In genomic region chr2:108423502-108424251, GRCh38 we compare ENCODE assay signal across 19 cellular contexts. TPM values are rescaled to one million over a fixed set of nuclear protein-coding genes. Genes with fewer than 3 reads are reported as not detected.
DNase-seq lines count a peak whose midpoint lies in the region; TF ChIP-seq lines count a peak whose summit lies in the region.
"Had no signal": no experiment of that assay in that cellular context is flagged by ENCODE, and none has a peak within 500 bp of the region (broad histone marks: within the 10 kb centered on the region; RNA-seq: fewer than 3 reads in every experiment).

No MANE protein-coding gene starts in this region.

- DNase-seq in Caco-2 (peak; percentile 70 to 84), Peyer's patch (peak in 2 of 3 donors; percentile 54 to 70), kidney tubule cell (ENCODE audit: low spot score) (peak; percentile 19), nephron progenitor cell (no peak), AG08396 (ENCODE audit: low spot score) (no peak), tibial artery (no peak), NCI-H2107 treated with DMSO at 0.1 percent for 48 hours (lab: John Stamatoyannopoulos, UW; ENCODE audit: unreplicated experiment) (no peak), EL (no peak)
- DNase-seq: BE2C; CD4-positive, CD25-positive, alpha-beta regulatory T cell; NCI-H1417; NCI-H187; NCI-H2107; NCI-H226; NCI-H526; PC-9; SJCRH30 had no signal

- H3K4me1 Mint-ChIP-seq in Caco-2 (ENCODE audit: low read depth, unreplicated experiment) (peaks cover 27% of the 10 kb centered on the region), nephron progenitor cell (no peaks in the 10 kb centered on the region)
- H3K4me1 Mint-ChIP-seq: CD4-positive, CD25-positive, alpha-beta regulatory T cell had no signal

- CTCF ChIA-PET in Caco-2 (lab: Charles Lee): interaction anchor here (0.6 kb wide), 1 partner anchor 1178 kb away, joined by 4 read pairs; no protein-coding TSS in a partner anchor

- intact Hi-C loops in Caco-2 (cut with micrococcal nuclease; ENCODE audit: unreplicated experiment) (loop anchor here (1.0 kb wide), 1 partner anchor 26 kb away; the partner anchor contains the start of gene GCC2), tibial artery (cut with DNase I; ENCODE audit: low total_unique reads) (no loop called here)

- POLR2A ChIA-PET in Caco-2 (lab: Charles Lee): no interaction called here

- BruUV-seq in Caco-2 (replicated peaks; lab: Mats Ljungman, UMichigan): TSS peak; percentile 61

- H3K9me3 Mint-ChIP-seq in Caco-2 (ENCODE audit: unreplicated experiment): peaks cover 19% of the 10 kb centered on the region
- H3K9me3 Mint-ChIP-seq in nephron progenitor cell: peaks cover 4% of the 10 kb centered on the region

- H3K4me3 Mint-ChIP-seq in Caco-2 (ENCODE audit: unreplicated experiment): peak overlapping the region; percentile 1
- H3K4me3 Mint-ChIP-seq in nephron progenitor cell: no peak overlapping the region
- H3K4me3 Mint-ChIP-seq: CD4-positive, CD25-positive, alpha-beta regulatory T cell had no signal

- TF ChIP-seq CTCF in Caco-2 (IDR thresholded peaks at IDR 0.05; ENCODE audit: insufficient read depth in 1 of 2, low read depth in 1 of 2, low read length in 1 of 2, severe bottlenecking in 1 of 2, unreplicated experiment in 1 of 2) (no peak), Peyer's patch (IDR thresholded peaks at IDR 0.05) (no peak), nephron progenitor cell (IDR thresholded peaks at IDR 0.05) (no peak), tibial artery (IDR thresholded peaks at IDR 0.05) (no peak)

- H3K36me3 Mint-ChIP-seq in Caco-2 (ENCODE audit: insufficient read depth, unreplicated experiment): peaks cover 7% of the 10 kb centered on the region
- H3K36me3 Mint-ChIP-seq in nephron progenitor cell (ENCODE audit: low read depth): no peaks in the 10 kb centered on the region
- H3K36me3 Mint-ChIP-seq: CD4-positive, CD25-positive, alpha-beta regulatory T cell had no signal

- H3K9me3 ChIP-seq in Caco-2: 0 out of 2 replicates have a peak, but pooled peaks cover 2% of the 10 kb centered on the region
- no peaks in the 10 kb centered on the region for H3K9me3 ChIP-seq in Peyer's patch
- H3K9me3 ChIP-seq in tibial artery: no peaks in the 10 kb centered on the region
- H3K9me3 ChIP-seq: BE2C had no signal

- H3K27ac Mint-ChIP-seq in Caco-2 (ENCODE audit: unreplicated experiment) (peak overlapping the region; percentile 17), nephron progenitor cell (peak overlapping the region; percentile 3)
- H3K27ac Mint-ChIP-seq: CD4-positive, CD25-positive, alpha-beta regulatory T cell had no signal

- H3K27ac ChIP-seq in Peyer's patch: no peak overlapping the region
- H3K27ac ChIP-seq in tibial artery: no peak overlapping the region
- H3K27ac ChIP-seq: 22Rv1, HL-60, PC-9, SJCRH30 had no signal

- H3K4me3 ChIP-seq in Caco-2 (ENCODE audit: low read depth, low read length) (no peak overlapping the region), Peyer's patch (no peak overlapping the region), tibial artery (no peak overlapping the region)
- H3K4me3 ChIP-seq: PC-9, SJCRH30 had no signal

- no peaks in the 10 kb centered on the region for H3K27me3 ChIP-seq in Caco-2 (replicated peaks; ENCODE audit: control insufficient read depth, insufficient read depth, low read length)
- no peaks in the 10 kb centered on the region for H3K27me3 ChIP-seq in Peyer's patch
- no peaks in the 10 kb centered on the region for H3K27me3 ChIP-seq in tibial artery
- H3K27me3 ChIP-seq: BE2C, SJCRH30 had no signal

- H3K4me1 ChIP-seq in Caco-2: peaks cover 22% of the 10 kb centered on the region
- no peaks in the 10 kb centered on the region for H3K4me1 ChIP-seq in Peyer's patch
- no peaks in the 10 kb centered on the region for H3K4me1 ChIP-seq in tibial artery
- H3K4me1 ChIP-seq: BE2C, SJCRH30 had no signal

- no peak for TF ChIP-seq POLR2A in Peyer's patch (IDR thresholded peaks at IDR 0.05)

- no peaks in the 10 kb centered on the region for H3K36me3 ChIP-seq in Caco-2 (ENCODE audit: control insufficient read depth, insufficient read depth, low read length)
- no peaks in the 10 kb centered on the region for H3K36me3 ChIP-seq in Peyer's patch
- no peaks in the 10 kb centered on the region for H3K36me3 ChIP-seq in tibial artery
- H3K36me3 ChIP-seq: BE2C, SJCRH30 had no signal

- no peaks in the 10 kb centered on the region for H3K27me3 Mint-ChIP-seq in Caco-2 (ENCODE audit: insufficient read depth, unreplicated experiment)
- peaks cover 7% of the 10 kb centered on the region for H3K27me3 Mint-ChIP-seq in nephron progenitor cell (ENCODE audit: low read depth, poor library complexity)

RNA-seq across cellular contexts. Expression of gene GCC2, which starts 25.3 kb away (rescaled TPM):
- total RNA-seq in Caco-2 (2022) (46.2 and 49.9 TPM in 2 replicates), Peyer's patch (100 to 1,000 TPM in 1 of 4 donors, 10 to 100 TPM in 3; 64.6 to 164 (median 95.6) TPM)

RNA-seq across cellular contexts. Expression of gene SULT1C4, which starts 45.9 kb away (rescaled TPM):
- 4.0 and 5.1 TPM in 2 replicates for total RNA-seq in Caco-2 (2022)
- total RNA-seq in Peyer's patch: 1 to 10 TPM in 3 of 4 donors, not detected in 1; 1.3 to 5.8 (median 1.9) TPM
- total RNA-seq: PC-9 had no signal

Comparison
In these comparisons a context has a peak if more than half of its experiments do, and no peak if none do; other contexts are left out.
1. DNase-seq: peak in Caco-2 (2 of 2), Peyer's patch (2 of 3) and kidney tubule cell (single experiment); none in nephron progenitor cell (single experiment), AG08396 (single experiment), tibial artery (0 of 2), NCI-H2107 treated with DMSO at 0.1 percent for 48 hours (single experiment) and EL (single experiment).